In the genomic region with DNA sequence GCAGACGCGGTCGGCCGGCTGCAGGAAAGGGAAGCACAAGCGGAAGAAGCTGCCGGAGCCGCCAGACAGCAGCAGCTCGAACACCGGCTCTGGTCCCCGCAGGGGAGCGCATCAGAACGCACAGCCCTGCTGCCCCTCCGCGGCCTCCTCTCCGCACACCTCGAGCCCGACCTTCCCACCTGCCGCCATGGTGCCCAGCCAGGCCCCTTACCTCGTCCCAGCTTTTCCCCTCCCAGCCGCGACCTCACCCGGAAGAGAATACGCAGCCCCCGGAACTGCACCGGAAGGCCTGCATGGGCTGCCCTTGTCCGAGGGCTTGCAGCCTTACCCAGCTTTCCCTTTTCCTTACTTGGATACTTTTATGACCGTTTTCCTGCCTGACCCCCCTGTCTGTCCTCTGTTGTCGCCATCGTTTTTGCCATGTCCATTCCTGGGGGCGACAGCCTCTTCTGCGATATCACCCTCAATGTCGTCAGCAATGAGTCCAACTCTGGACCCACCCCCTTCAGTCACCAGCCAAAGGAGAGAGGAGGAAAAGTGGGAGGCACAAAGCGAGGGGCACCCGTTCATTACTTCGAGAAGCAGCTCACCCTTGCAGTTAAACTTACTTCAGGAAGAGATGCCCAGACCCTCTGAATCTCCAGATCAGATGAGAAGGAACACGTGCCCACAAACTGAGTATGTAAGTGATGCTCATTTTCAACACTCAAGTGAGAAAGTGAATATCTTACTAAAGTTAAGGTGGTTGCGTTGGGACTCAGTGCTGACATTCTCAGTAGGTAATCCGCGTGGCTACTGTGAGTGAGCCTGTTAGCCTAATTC, we compare ENCODE assay signal across 1 cellular context.
TF ChIP-seq lines count a peak whose summit lies in the region.

No MANE protein-coding gene starts in this region.

TF ChIP-seq in K562, 482 proteins besides CTCF, POLR2A, EP300 and RAD21 (continued from another document and continues in another):
- TF ChIP-seq, protein P1, sequence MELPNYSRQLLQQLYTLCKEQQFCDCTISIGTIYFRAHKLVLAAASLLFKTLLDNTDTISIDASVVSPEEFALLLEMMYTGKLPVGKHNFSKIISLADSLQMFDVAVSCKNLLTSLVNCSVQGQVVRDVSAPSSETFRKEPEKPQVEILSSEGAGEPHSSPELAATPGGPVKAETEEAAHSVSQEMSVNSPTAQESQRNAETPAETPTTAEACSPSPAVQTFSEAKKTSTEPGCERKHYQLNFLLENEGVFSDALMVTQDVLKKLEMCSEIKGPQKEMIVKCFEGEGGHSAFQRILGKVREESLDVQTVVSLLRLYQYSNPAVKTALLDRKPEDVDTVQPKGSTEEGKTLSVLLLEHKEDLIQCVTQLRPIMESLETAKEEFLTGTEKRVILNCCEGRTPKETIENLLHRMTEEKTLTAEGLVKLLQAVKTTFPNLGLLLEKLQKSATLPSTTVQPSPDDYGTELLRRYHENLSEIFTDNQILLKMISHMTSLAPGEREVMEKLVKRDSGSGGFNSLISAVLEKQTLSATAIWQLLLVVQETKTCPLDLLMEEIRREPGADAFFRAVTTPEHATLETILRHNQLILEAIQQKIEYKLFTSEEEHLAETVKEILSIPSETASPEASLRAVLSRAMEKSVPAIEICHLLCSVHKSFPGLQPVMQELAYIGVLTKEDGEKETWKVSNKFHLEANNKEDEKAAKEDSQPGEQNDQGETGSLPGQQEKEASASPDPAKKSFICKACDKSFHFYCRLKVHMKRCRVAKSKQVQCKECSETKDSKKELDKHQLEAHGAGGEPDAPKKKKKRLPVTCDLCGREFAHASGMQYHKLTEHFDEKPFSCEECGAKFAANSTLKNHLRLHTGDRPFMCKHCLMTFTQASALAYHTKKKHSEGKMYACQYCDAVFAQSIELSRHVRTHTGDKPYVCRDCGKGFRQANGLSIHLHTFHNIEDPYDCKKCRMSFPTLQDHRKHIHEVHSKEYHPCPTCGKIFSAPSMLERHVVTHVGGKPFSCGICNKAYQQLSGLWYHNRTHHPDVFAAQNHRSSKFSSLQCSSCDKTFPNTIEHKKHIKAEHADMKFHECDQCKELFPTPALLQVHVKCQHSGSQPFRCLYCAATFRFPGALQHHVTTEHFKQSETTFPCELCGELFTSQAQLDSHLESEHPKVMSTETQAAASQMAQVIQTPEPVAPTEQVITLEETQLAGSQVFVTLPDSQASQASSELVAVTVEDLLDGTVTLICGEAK (IDR thresholded peaks at IDR 0.05): peak; percentile 98
- TF ChIP-seq, protein P1 (CRISPR knock-in tag; IDR thresholded peaks at IDR 0.05): no peak
- TF ChIP-seq ZKSCAN1 (IDR thresholded peaks at IDR 0.05; ENCODE audit: low read depth, low read length) (no peak), PHTF2 (CRISPR knock-in tag; IDR thresholded peaks at IDR 0.05) (no peak), ETS1 (conservative IDR thresholded peaks at IDR 0.05; ENCODE audit: control insufficient read depth, low read depth, low read length) (0 out of 2 replicates have a peak, but pooled peaks have one; percentile 36), NFIX (CRISPR knock-in tag; IDR thresholded peaks at IDR 0.05; ENCODE audit: low read depth) (no peak), TAF9B (IDR thresholded peaks at IDR 0.05; ENCODE audit: partially characterized antibody) (peak; percentile 71), SMC3 (conservative IDR thresholded peaks at IDR 0.05; ENCODE audit: insufficient read depth, low read depth, low read length) (no peak), NCOA2 (IDR thresholded peaks at IDR 0.05; ENCODE audit: partially characterized antibody in 2 of 2) (no peak), RAD51 (IDR thresholded peaks at IDR 0.05; ENCODE audit: borderline replicate concordance, low read depth) (no peak), MAFF (IDR thresholded peaks at IDR 0.05; ENCODE audit: low read length) (no peak), NFRKB (IDR thresholded peaks at IDR 0.05; ENCODE audit: low read depth) (peak; percentile 94), BMI1 (IDR thresholded peaks at IDR 0.05; ENCODE audit: low read length) (no peak), CREBBP (IDR thresholded peaks at IDR 0.05; ENCODE audit: low read depth, low read length) (no peak), TRIM28 (IDR thresholded peaks at IDR 0.05) (no peak), DDX20 (tag; IDR thresholded peaks at IDR 0.05; ENCODE audit: low read depth) (no peak), SUPT5H (IDR thresholded peaks at IDR 0.05) (peak; percentile 87), ZNF23 (CRISPR knock-in tag; IDR thresholded peaks at IDR 0.05) (no peak), ZSCAN32 (CRISPR knock-in tag; IDR thresholded peaks at IDR 0.05) (no peak), KLF10 (CRISPR knock-in tag; IDR thresholded peaks at IDR 0.05) (no peak), DIDO1 (tag; IDR thresholded peaks at IDR 0.05; ENCODE audit: low read depth) (peak; percentile 95), ZNF184 (CRISPR knock-in tag; IDR thresholded peaks at IDR 0.05) (no peak), ZNF436 (CRISPR knock-in tag; IDR thresholded peaks at IDR 0.05) (no peak), ZNF79 (CRISPR knock-in tag; IDR thresholded peaks at IDR 0.05; ENCODE audit: low read depth) (no peak), CBX2 (IDR thresholded peaks at IDR 0.05; ENCODE audit: insufficient read depth, low read length, poor library complexity, severe bottlenecking) (no peak)
- TF ChIP-seq, protein P2, sequence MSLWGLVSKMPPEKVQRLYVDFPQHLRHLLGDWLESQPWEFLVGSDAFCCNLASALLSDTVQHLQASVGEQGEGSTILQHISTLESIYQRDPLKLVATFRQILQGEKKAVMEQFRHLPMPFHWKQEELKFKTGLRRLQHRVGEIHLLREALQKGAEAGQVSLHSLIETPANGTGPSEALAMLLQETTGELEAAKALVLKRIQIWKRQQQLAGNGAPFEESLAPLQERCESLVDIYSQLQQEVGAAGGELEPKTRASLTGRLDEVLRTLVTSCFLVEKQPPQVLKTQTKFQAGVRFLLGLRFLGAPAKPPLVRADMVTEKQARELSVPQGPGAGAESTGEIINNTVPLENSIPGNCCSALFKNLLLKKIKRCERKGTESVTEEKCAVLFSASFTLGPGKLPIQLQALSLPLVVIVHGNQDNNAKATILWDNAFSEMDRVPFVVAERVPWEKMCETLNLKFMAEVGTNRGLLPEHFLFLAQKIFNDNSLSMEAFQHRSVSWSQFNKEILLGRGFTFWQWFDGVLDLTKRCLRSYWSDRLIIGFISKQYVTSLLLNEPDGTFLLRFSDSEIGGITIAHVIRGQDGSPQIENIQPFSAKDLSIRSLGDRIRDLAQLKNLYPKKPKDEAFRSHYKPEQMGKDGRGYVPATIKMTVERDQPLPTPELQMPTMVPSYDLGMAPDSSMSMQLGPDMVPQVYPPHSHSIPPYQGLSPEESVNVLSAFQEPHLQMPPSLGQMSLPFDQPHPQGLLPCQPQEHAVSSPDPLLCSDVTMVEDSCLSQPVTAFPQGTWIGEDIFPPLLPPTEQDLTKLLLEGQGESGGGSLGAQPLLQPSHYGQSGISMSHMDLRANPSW (CRISPR knock-in tag; IDR thresholded peaks at IDR 0.05): no peak
- TF ChIP-seq, protein P3, sequence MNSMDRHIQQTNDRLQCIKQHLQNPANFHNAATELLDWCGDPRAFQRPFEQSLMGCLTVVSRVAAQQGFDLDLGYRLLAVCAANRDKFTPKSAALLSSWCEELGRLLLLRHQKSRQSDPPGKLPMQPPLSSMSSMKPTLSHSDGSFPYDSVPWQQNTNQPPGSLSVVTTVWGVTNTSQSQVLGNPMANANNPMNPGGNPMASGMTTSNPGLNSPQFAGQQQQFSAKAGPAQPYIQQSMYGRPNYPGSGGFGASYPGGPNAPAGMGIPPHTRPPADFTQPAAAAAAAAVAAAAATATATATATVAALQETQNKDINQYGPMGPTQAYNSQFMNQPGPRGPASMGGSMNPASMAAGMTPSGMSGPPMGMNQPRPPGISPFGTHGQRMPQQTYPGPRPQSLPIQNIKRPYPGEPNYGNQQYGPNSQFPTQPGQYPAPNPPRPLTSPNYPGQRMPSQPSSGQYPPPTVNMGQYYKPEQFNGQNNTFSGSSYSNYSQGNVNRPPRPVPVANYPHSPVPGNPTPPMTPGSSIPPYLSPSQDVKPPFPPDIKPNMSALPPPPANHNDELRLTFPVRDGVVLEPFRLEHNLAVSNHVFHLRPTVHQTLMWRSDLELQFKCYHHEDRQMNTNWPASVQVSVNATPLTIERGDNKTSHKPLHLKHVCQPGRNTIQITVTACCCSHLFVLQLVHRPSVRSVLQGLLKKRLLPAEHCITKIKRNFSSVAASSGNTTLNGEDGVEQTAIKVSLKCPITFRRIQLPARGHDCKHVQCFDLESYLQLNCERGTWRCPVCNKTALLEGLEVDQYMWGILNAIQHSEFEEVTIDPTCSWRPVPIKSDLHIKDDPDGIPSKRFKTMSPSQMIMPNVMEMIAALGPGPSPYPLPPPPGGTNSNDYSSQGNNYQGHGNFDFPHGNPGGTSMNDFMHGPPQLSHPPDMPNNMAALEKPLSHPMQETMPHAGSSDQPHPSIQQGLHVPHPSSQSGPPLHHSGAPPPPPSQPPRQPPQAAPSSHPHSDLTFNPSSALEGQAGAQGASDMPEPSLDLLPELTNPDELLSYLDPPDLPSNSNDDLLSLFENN (IDR thresholded peaks at IDR 0.05; ENCODE audit: low read depth in 2 of 2, low read length in 2 of 2): no peak
- TF ChIP-seq, protein P4, sequence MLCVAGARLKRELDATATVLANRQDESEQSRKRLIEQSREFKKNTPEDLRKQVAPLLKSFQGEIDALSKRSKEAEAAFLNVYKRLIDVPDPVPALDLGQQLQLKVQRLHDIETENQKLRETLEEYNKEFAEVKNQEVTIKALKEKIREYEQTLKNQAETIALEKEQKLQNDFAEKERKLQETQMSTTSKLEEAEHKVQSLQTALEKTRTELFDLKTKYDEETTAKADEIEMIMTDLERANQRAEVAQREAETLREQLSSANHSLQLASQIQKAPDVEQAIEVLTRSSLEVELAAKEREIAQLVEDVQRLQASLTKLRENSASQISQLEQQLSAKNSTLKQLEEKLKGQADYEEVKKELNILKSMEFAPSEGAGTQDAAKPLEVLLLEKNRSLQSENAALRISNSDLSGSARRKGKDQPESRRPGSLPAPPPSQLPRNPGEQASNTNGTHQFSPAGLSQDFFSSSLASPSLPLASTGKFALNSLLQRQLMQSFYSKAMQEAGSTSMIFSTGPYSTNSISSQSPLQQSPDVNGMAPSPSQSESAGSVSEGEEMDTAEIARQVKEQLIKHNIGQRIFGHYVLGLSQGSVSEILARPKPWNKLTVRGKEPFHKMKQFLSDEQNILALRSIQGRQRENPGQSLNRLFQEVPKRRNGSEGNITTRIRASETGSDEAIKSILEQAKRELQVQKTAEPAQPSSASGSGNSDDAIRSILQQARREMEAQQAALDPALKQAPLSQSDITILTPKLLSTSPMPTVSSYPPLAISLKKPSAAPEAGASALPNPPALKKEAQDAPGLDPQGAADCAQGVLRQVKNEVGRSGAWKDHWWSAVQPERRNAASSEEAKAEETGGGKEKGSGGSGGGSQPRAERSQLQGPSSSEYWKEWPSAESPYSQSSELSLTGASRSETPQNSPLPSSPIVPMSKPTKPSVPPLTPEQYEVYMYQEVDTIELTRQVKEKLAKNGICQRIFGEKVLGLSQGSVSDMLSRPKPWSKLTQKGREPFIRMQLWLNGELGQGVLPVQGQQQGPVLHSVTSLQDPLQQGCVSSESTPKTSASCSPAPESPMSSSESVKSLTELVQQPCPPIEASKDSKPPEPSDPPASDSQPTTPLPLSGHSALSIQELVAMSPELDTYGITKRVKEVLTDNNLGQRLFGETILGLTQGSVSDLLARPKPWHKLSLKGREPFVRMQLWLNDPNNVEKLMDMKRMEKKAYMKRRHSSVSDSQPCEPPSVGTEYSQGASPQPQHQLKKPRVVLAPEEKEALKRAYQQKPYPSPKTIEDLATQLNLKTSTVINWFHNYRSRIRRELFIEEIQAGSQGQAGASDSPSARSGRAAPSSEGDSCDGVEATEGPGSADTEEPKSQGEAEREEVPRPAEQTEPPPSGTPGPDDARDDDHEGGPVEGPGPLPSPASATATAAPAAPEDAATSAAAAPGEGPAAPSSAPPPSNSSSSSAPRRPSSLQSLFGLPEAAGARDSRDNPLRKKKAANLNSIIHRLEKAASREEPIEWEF (CRISPR knock-in tag; IDR thresholded peaks at IDR 0.05): no peak
- TF ChIP-seq, protein P5, sequence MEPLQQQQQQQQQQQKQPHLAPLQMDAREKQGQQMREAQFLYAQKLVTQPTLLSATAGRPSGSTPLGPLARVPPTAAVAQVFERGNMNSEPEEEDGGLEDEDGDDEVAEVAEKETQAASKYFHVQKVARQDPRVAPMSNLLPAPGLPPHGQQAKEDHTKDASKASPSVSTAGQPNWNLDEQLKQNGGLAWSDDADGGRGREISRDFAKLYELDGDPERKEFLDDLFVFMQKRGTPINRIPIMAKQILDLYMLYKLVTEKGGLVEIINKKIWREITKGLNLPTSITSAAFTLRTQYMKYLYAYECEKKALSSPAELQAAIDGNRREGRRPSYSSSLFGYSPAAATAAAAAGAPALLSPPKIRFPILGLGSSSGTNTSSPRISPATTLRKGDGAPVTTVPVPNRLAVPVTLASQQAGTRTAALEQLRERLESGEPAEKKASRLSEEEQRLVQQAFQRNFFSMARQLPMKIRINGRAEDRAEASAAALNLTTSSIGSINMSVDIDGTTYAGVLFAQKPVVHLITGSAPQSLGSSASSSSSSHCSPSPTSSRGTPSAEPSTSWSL (CRISPR knock-in tag; IDR thresholded peaks at IDR 0.05; ENCODE audit: borderline replicate concordance): no peak
